16 cellular contexts compared by ENCODE assay signal in the genomic region with DNA sequence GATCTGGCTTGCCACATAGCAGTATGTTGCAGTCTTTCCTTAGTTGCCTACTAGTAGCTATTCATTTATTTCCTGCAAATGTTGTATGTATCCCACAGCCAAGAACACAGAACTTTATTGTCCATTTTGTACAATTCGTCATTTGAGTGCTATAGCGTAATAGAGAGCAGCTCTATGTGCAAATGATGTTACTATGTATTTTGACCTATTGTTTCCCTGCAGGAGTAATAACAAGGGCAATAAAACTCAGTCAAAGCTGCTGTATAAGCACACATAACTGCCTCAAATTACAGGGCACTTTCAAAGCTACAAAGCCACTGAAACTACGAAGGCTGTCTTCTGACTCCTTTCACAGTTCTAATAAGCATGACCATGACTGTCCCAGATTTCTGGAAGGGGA. TPM values are rescaled to one million over a fixed set of nuclear protein-coding genes. Genes with fewer than 3 reads are reported as not detected.
DNase-seq lines count a peak whose midpoint lies in the region; ATAC-seq, FAIRE-seq and TF ChIP-seq lines count a peak whose summit lies in the region.
"Had no signal": no experiment of that assay in that cellular context is flagged by ENCODE, and none has a peak within 500 bp of the region (broad histone marks: within the 10 kb centered on the region; RNA-seq: fewer than 3 reads in every experiment).

No MANE protein-coding gene starts in this region.

- peak overlapping the region; percentile 23 to 83 (median 39) for H3K27ac Mint-ChIP-seq in nephron
- H3K27ac Mint-ChIP-seq: B cell; CD4-positive, alpha-beta memory T cell; HFFc6 had no signal

- no peaks in the 10 kb centered on the region for H3K27me3 ChIP-seq in body of pancreas

- ATAC-seq in body of pancreas, result no peak

- H3K36me3 Mint-ChIP-seq in nephron (ENCODE audit: low read depth), result no peaks in the 10 kb centered on the region
- H3K36me3 Mint-ChIP-seq: CD4-positive, alpha-beta memory T cell had no signal

- no peaks in the 10 kb centered on the region for H3K27me3 Mint-ChIP-seq in nephron (ENCODE audit: low read depth)
- H3K27me3 Mint-ChIP-seq: B cell; CD4-positive, alpha-beta memory T cell had no signal

- no peaks in the 10 kb centered on the region for H3K9me3 Mint-ChIP-seq in nephron
- H3K9me3 Mint-ChIP-seq: HFFc6 had no signal

- H3K9me3 ChIP-seq in body of pancreas, result no peaks in the 10 kb centered on the region

- peak; percentile 58 for FAIRE-seq in colon (lab: Jason Lieb, UNC)
- FAIRE-seq: A204.1 had no signal

- no peaks in the 10 kb centered on the region for H3K4me1 ChIP-seq in body of pancreas

- H3K4me1 Mint-ChIP-seq in nephron, result peaks cover 53% of the 10 kb centered on the region
- H3K4me1 Mint-ChIP-seq: B cell; CD4-positive, alpha-beta memory T cell had no signal

- DNase-seq in HuH-7 (ENCODE audit: low spot score) (peak; percentile 8), NCI-H1417 (lab: John Stamatoyannopoulos, UW) (peak in 2 of 3 experiments; percentile 5 to 62), NCI-H345 (lab: John Stamatoyannopoulos, UW) (no peak), body of pancreas (no peak), erythroblast (lab: John Stamatoyannopoulos, UW) (no peak)
- DNase-seq: C1 segment of cervical spinal cord; CD4-positive, alpha-beta memory T cell; DND-41; GF-D8; HCEC 1CT; HFFc6 had no signal

- intact Hi-C loops in body of pancreas (cut with DNase I), result no loop called here

- H3K4me3 ChIP-seq in body of pancreas, result no peak overlapping the region

- TF ChIP-seq POLR2A in body of pancreas (IDR thresholded peaks at IDR 0.05) (no peak), erythroblast (IDR thresholded peaks at IDR 0.05; ENCODE audit: low read length) (no peak)

- H3K36me3 ChIP-seq in body of pancreas (replicated peaks in 1 of 2; ENCODE audit: insufficient read depth in 1 of 2, low read depth in 2 of 2), result no peaks in the 10 kb centered on the region

- H3K27ac ChIP-seq in body of pancreas, result no peak overlapping the region

- 83 to 88% methylated on average over 3 of the region's 3 CpGs for WGBS in body of pancreas, 2 donors

- TF ChIP-seq CTCF in nephron (IDR thresholded peaks at IDR 0.05; ENCODE audit: unreplicated experiment in 3 of 3) (no peak), body of pancreas (IDR thresholded peaks at IDR 0.05) (no peak)

- H3K4me3 Mint-ChIP-seq in nephron, result no peak overlapping the region
- H3K4me3 Mint-ChIP-seq: B cell; CD4-positive, alpha-beta memory T cell; HFFc6 had no signal

RNA-seq across cellular contexts. Expression of a gene that starts 48.1 kb away (rescaled TPM):
- 1 to 10 TPM in 1 of 2 donors, under 1 TPM in 1; 0.52 to 2.0 TPM for total RNA-seq in body of pancreas
- total RNA-seq: B cell; CD4-positive, alpha-beta memory T cell; HFFc6; HT1080 had no signal

Comparison
In these comparisons a context has a peak if more than half of its experiments do, and no peak if none do; other contexts are left out.
1. DNase-seq: peak in HuH-7 (single experiment) and NCI-H1417 (2 of 3); none in NCI-H345 (single experiment), body of pancreas (0 of 4) and erythroblast (0 of 2).